ENCODE assay signal across 9 cellular contexts in genomic region chr4:77073106-77073858, GRCh38. TPM values are rescaled to one million over a fixed set of nuclear protein-coding genes. Genes with fewer than 3 reads are reported as not detected.
DNase-seq lines count a peak whose midpoint lies in the region; ATAC-seq and TF ChIP-seq lines count a peak whose summit lies in the region.
"Had no signal": no experiment of that assay in that cellular context is flagged by ENCODE, and none has a peak within 500 bp of the region (broad histone marks: within the 10 kb centered on the region; RNA-seq: fewer than 3 reads in every experiment).

No MANE protein-coding gene starts in this region.

- peaks cover 38% of the 10 kb centered on the region for H4K20me1 ChIP-seq in OCI-LY7 (ENCODE audit: insufficient read depth, low read length)

- H3K36me3 Mint-ChIP-seq in activated CD8-positive, alpha-beta T cell treated with anti-CD3 and anti-CD28 coated beads for 36 hours (ENCODE audit: low read depth): peaks cover 26% of the 10 kb centered on the region
- H3K36me3 Mint-ChIP-seq in activated CD4-positive, alpha-beta T cell treated with anti-CD3 and anti-CD28 coated beads for 36 hours (ENCODE audit: low read depth): peaks cover 17% of the 10 kb centered on the region

- no peak overlapping the region for H2AFZ ChIP-seq in OCI-LY7 (ENCODE audit: low read length)

- POLR2A ChIA-PET in OCI-LY7 (lab: Charles Lee): interaction anchor here (0.5 to 5.3 kb wide), 11 partner anchors 8 to 148 kb away, joined by 3 to 73 read pairs (median 4); partner anchors contain the start of gene CCNG2
- POLR2A ChIA-PET in activated CD8-positive, alpha-beta T cell treated with anti-CD3 and anti-CD28 coated beads for 36 hours (lab: Charles Lee): interaction anchor here (0.7 to 1.5 kb wide), 3 partner anchors 11 to 120 kb away, joined by 3 read pairs; no protein-coding TSS in a partner anchor
- POLR2A ChIA-PET in activated CD4-positive, alpha-beta T cell treated with anti-CD3 and anti-CD28 coated beads for 36 hours (lab: Charles Lee): interaction anchor here (0.6 to 1.6 kb wide), 3 partner anchors 75 to 130 kb away, joined by 3 to 4 read pairs (median 3); no protein-coding TSS in a partner anchor

- H3K4me2 ChIP-seq in OCI-LY7 (ENCODE audit: low read length): peak overlapping the region; percentile 72

- no peak for TF ChIP-seq EP300 in esophagus muscularis mucosa (IDR thresholded peaks at IDR 0.05)
- no peak for TF ChIP-seq EP300 in sigmoid colon (IDR thresholded peaks at IDR 0.05)

- H3K4me3 ChIP-seq in GM08714 (ENCODE audit: low read length) (peak overlapping the region; percentile 71; the same call in 1 of the 2 replicates), OCI-LY7 (ENCODE audit: low read depth, low read length, poor library complexity, severe bottlenecking) (peak overlapping the region; percentile 95), esophagus muscularis mucosa (peak overlapping the region; percentile 95 to 99 (median 98)), sigmoid colon (peak overlapping the region in 3 of 4 donors; percentile 89 to 99 (median 96))

- H3K9me3 ChIP-seq in OCI-LY7 (ENCODE audit: low read length) (0 out of 2 replicates have a peak, but pooled peaks cover 3% of the 10 kb centered on the region), esophagus muscularis mucosa (no peaks in the 10 kb centered on the region), sigmoid colon (no peaks in the 10 kb centered on the region)

- peak; percentile 8 for DNase-seq in OCI-LY7 (ENCODE audit: low spot score)
- DNase-seq in esophagus muscularis mucosa (ENCODE audit: extremely low spot score): no peak
- DNase-seq in sigmoid colon: no peak
- DNase-seq in NCI-H1105 treated with DMSO at 0.1 percent for 48 hours (lab: John Stamatoyannopoulos, UW): no peak
- DNase-seq in activated naive CD4-positive, alpha-beta T cell treated with anti-CD3 and anti-CD28 coated beads, Interleukin-2, amount 50 U/mL, for 16 hours: no peak
- DNase-seq in activated CD8-positive, alpha-beta T cell treated with anti-CD3 and anti-CD28 coated beads for 36 hours: no peak
- no peak for DNase-seq in activated CD4-positive, alpha-beta T cell treated with anti-CD3 and anti-CD28 coated beads for 36 hours

- H3K9me3 Mint-ChIP-seq in activated CD8-positive, alpha-beta T cell treated with anti-CD3 and anti-CD28 coated beads for 36 hours: no peaks in the 10 kb centered on the region
- no peaks in the 10 kb centered on the region for H3K9me3 Mint-ChIP-seq in activated CD4-positive, alpha-beta T cell treated with anti-CD3 and anti-CD28 coated beads for 36 hours (ENCODE audit: low read depth)
- H3K9me3 Mint-ChIP-seq: T-cell had no signal

- no peak overlapping the region for H3K27ac ChIP-seq in OCI-LY7 (ENCODE audit: low read depth, low read length, poor library complexity, severe bottlenecking)
- H3K27ac ChIP-seq in esophagus muscularis mucosa (replicated peaks in 1 of 4): peak overlapping the region; percentile 100
- H3K27ac ChIP-seq in sigmoid colon: peak overlapping the region; percentile 98 to 100 (median 100)

- no peak overlapping the region for H3K4me3 Mint-ChIP-seq in activated CD8-positive, alpha-beta T cell treated with anti-CD3 and anti-CD28 coated beads for 36 hours
- no peak overlapping the region for H3K4me3 Mint-ChIP-seq in activated CD4-positive, alpha-beta T cell treated with anti-CD3 and anti-CD28 coated beads for 36 hours

- H3K27me3 ChIP-seq in esophagus muscularis mucosa: no peaks in the 10 kb centered on the region
- no peaks in the 10 kb centered on the region for H3K27me3 ChIP-seq in sigmoid colon

- no peaks in the 10 kb centered on the region for H3K9me2 ChIP-seq in OCI-LY7 (ENCODE audit: insufficient read depth, low read length)

- 7% methylated on average over 3 of the region's 3 CpGs for WGBS in esophagus muscularis mucosa
- 11 to 20% methylated on average over 3 of the region's 3 CpGs for WGBS in sigmoid colon, 2 donors

- CTCF ChIA-PET in OCI-LY7 (lab: Charles Lee; ENCODE audit: unreplicated experiment): no interaction called here
- CTCF ChIA-PET in activated CD8-positive, alpha-beta T cell treated with anti-CD3 and anti-CD28 coated beads for 36 hours (lab: Charles Lee): interaction anchor here (1.0 to 4.5 kb wide), 6 partner anchors 8 to 130 kb away, joined by 3 to 26 read pairs (median 4); no protein-coding TSS in a partner anchor
- CTCF ChIA-PET in activated CD4-positive, alpha-beta T cell treated with anti-CD3 and anti-CD28 coated beads for 36 hours (lab: Charles Lee): interaction anchor here (0.9 to 1.8 kb wide), 4 partner anchors 8 to 130 kb away, joined by 3 to 6 read pairs (median 3); no protein-coding TSS in a partner anchor

- TF ChIP-seq POLR2A in esophagus muscularis mucosa (IDR thresholded peaks at IDR 0.05; ENCODE audit: low read depth) (no peak), sigmoid colon (IDR thresholded peaks at IDR 0.05) (no peak)

- peaks cover 45% of the 10 kb centered on the region for H3K4me1 ChIP-seq in OCI-LY7 (ENCODE audit: insufficient read depth, low read length, poor library complexity, severe bottlenecking)
- H3K4me1 ChIP-seq in esophagus muscularis mucosa: peaks cover 30 to 78% (median 76%) of the 10 kb centered on the region in 4 donors
- H3K4me1 ChIP-seq in sigmoid colon: peaks cover 0 to 65% (median 56%) of the 10 kb centered on the region in 4 donors

- BruUV-seq in OCI-LY7 (replicated peaks; lab: Mats Ljungman, UMichigan): no TSS peak

- no peaks in the 10 kb centered on the region for H3K27me3 Mint-ChIP-seq in activated CD8-positive, alpha-beta T cell treated with anti-CD3 and anti-CD28 coated beads for 36 hours
- no peaks in the 10 kb centered on the region for H3K27me3 Mint-ChIP-seq in activated CD4-positive, alpha-beta T cell treated with anti-CD3 and anti-CD28 coated beads for 36 hours

- no peak for TF ChIP-seq CTCF in OCI-LY7 (conservative IDR thresholded peaks at IDR 0.05; ENCODE audit: low read length)
- TF ChIP-seq CTCF in esophagus muscularis mucosa (IDR thresholded peaks at IDR 0.05): no peak
- TF ChIP-seq CTCF in sigmoid colon (IDR thresholded peaks at IDR 0.05): no peak
- TF ChIP-seq CTCF in activated CD8-positive, alpha-beta T cell treated with anti-CD3 and anti-CD28 coated beads for 36 hours (IDR thresholded peaks at IDR 0.05): no peak

- H3K4me1 Mint-ChIP-seq in activated CD8-positive, alpha-beta T cell treated with anti-CD3 and anti-CD28 coated beads for 36 hours (ENCODE audit: low read depth): peaks cover 47% of the 10 kb centered on the region
- peaks cover 56% of the 10 kb centered on the region for H3K4me1 Mint-ChIP-seq in activated CD4-positive, alpha-beta T cell treated with anti-CD3 and anti-CD28 coated beads for 36 hours

- peaks cover 88% of the 10 kb centered on the region for H3K79me2 ChIP-seq in OCI-LY7 (ENCODE audit: insufficient read depth, low read depth, low read length)

- intact Hi-C loops in OCI-LY7 (cut with micrococcal nuclease; ENCODE audit: unreplicated experiment): no loop called here
- intact Hi-C loops in esophagus muscularis mucosa (cut with DNase I): no loop called here
- intact Hi-C loops in sigmoid colon (cut with DNase I): loop anchor here (10.0 kb wide), 2 partner anchors 858 to 1558 kb away; partner anchors contain the start of genes RCHY1, SCARB2 and THAP6
- intact Hi-C loops in activated CD8-positive, alpha-beta T cell treated with anti-CD3 and anti-CD28 coated beads for 36 hours (cut with micrococcal nuclease): loop anchor here (5.0 kb wide), 1 partner anchor 129 kb away; no protein-coding TSS in a partner anchor
- intact Hi-C loops in activated CD4-positive, alpha-beta T cell treated with anti-CD3 and anti-CD28 coated beads for 36 hours (cut with DNase I, micrococcal nuclease): loop anchor here in 1 of 2 experiments (10.0 kb wide), 1 partner anchor 122 kb away; no protein-coding TSS in a partner anchor

- ATAC-seq in activated CD8-positive, alpha-beta T cell treated with anti-CD3 and anti-CD28 coated beads for 36 hours: no peak
- ATAC-seq in activated CD4-positive, alpha-beta T cell treated with anti-CD3 and anti-CD28 coated beads for 36 hours: no peak

- no peak overlapping the region for H3K27ac Mint-ChIP-seq in activated CD8-positive, alpha-beta T cell treated with anti-CD3 and anti-CD28 coated beads for 36 hours
- no peak overlapping the region for H3K27ac Mint-ChIP-seq in activated CD4-positive, alpha-beta T cell treated with anti-CD3 and anti-CD28 coated beads for 36 hours

- H3K36me3 ChIP-seq in OCI-LY7 (ENCODE audit: insufficient read depth, low read length) (peaks cover 42% of the 10 kb centered on the region), esophagus muscularis mucosa (no peaks in the 10 kb centered on the region), sigmoid colon (no peaks in the 10 kb centered on the region)

RNA-seq across cellular contexts. Expression of gene CCNI, which starts 2.5 kb away (rescaled TPM):
- 105 and 116 TPM in 2 replicates for total RNA-seq in OCI-LY7 (2014; rRNA removed; shearing (Covaris generic))
- total RNA-seq in OCI-LY7 (2022): 293 and 330 TPM in 2 replicates
- 100 to 1,000 TPM; 342 to 444 (median 375) TPM for total RNA-seq in esophagus muscularis mucosa
- total RNA-seq in sigmoid colon: 100 to 1,000 TPM; 248 to 339 (median 288) TPM
- polyA plus RNA-seq in sigmoid colon: 100 to 1,000 TPM; 118 to 218 (median 130) TPM
- total RNA-seq in activated CD8-positive, alpha-beta T cell treated with anti-CD3 and anti-CD28 coated beads for 36 hours: 100 to 1,000 TPM; 257 to 272 TPM
- total RNA-seq in activated CD4-positive, alpha-beta T cell treated with anti-CD3 and anti-CD28 coated beads for 36 hours: 100 to 1,000 TPM; 226 to 230 TPM

Comparison
In these comparisons a context has a peak if more than half of its experiments do, and no peak if none do; other contexts are left out.
1. intact Hi-C loops: an anchor here in sigmoid colon (10.0 kb wide) and activated CD8-positive, alpha-beta T cell treated with anti-CD3 and anti-CD28 coated beads for 36 hours (5.0 kb wide); none called in OCI-LY7 and esophagus muscularis mucosa.